ENCODE assay signal across 10 cellular contexts in the genomic region with DNA sequence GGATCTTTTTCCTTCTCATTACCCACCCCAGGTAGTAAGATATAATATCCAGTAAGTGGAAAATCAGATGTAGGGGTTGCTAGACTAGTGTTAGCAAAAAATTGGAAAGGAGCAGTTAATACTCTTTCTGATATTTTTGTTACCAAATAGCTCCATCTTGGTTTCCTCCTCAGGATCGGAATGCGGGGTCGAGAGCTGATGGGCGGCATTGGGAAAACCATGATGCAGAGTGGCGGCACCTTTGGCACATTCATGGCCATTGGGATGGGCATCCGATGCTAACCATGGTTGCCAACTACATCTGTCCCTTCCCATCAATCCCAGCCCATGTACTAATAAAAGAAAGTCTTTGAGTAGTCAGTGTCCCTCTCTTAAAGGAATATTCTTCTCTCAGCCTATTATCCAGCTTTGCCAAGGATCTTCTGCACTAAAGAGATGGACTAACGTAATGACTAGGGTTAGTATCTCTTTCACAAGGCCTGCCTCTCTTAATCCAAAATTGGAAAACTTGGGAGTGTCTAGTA. TPM values are rescaled to one million over a fixed set of nuclear protein-coding genes. Genes with fewer than 3 reads are reported as not detected.
DNase-seq lines count a peak whose midpoint lies in the region; TF ChIP-seq lines count a peak whose summit lies in the region.
"Had no signal": no experiment of that assay in that cellular context is flagged by ENCODE, and none has a peak within 500 bp of the region (broad histone marks: within the 10 kb centered on the region; RNA-seq: fewer than 3 reads in every experiment).

No MANE protein-coding gene starts in this region.

- peaks cover 32% of the 10 kb centered on the region for H3K4me1 Mint-ChIP-seq in CD14-positive monocyte

- TF ChIP-seq CTCF in CD14-positive monocyte (IDR thresholded peaks at IDR 0.05) (no peak), BE2C (IDR thresholded peaks at IDR 0.05; ENCODE audit: low read depth, low read length) (no peak)

- peak overlapping the region; percentile 100 for H3K9ac ChIP-seq in HUES6 (ENCODE audit: low read length)
- H3K9ac ChIP-seq in adipocyte (ENCODE audit: low read length), result peak overlapping the region; percentile 96

- H3K27me3 ChIP-seq in HUES6 (ENCODE audit: control insufficient read depth, insufficient read depth, low read length) (no peaks in the 10 kb centered on the region), adipocyte (replicated peaks; ENCODE audit: control insufficient read depth, insufficient read depth, low read length) (no peaks in the 10 kb centered on the region), BE2C (no peaks in the 10 kb centered on the region)

- H3K4me3 ChIP-seq in HUES6 (ENCODE audit: low read depth, low read length) (peak overlapping the region; percentile 96; the same call in 1 of the 2 replicates), adipocyte (ENCODE audit: low read length) (peak overlapping the region; percentile 90), BE2C (ENCODE audit: low read depth, low read length) (no peak overlapping the region; the same call in 1 of the 2 replicates)

- H3K9me3 ChIP-seq in HUES6 (ENCODE audit: control insufficient read depth, insufficient read depth, low read depth, low read length), result no peaks in the 10 kb centered on the region
- H3K9me3 ChIP-seq in adipocyte (ENCODE audit: control insufficient read depth, low read length), result no peaks in the 10 kb centered on the region
- no peaks in the 10 kb centered on the region for H3K9me3 ChIP-seq in BE2C

- H3K27ac Mint-ChIP-seq in CD14-positive monocyte, result peak overlapping the region in 4 of 7 donors; percentile 26 to 93 (median 40)

- peaks cover 45 to 49% of the 10 kb centered on the region in 2 donors for H3K36me3 Mint-ChIP-seq in CD14-positive monocyte

- H3K27me3 Mint-ChIP-seq in CD14-positive monocyte (ENCODE audit: low read depth in 3 of 3), result peaks cover 0 to 4% (median 3%) of the 10 kb centered on the region in 3 donors

- peaks cover 8% of the 10 kb centered on the region; the same call in 1 of the 2 replicates for H3K4me1 ChIP-seq in HUES6 (ENCODE audit: control insufficient read depth, insufficient read depth, low read length)
- H3K4me1 ChIP-seq in adipocyte (ENCODE audit: control insufficient read depth, insufficient read depth, low read length), result peaks cover 42% of the 10 kb centered on the region
- no peaks in the 10 kb centered on the region for H3K4me1 ChIP-seq in BE2C

- H3K9me3 Mint-ChIP-seq in CD14-positive monocyte, result no peaks in the 10 kb centered on the region

- intact Hi-C loops in CD14-positive monocyte (cut with micrococcal nuclease), result loop anchor here in 1 of 2 donors (5.0 kb wide), 1 partner anchor 37 kb away; no protein-coding TSS in a partner anchor

- DNase-seq in CD14-positive monocyte (ENCODE audit: low spot score) (no peak), adipocyte (ENCODE audit: low read depth) (no peak), myocyte (ENCODE audit: low read depth) (peak; percentile 45), NOMO-1 treated with dmso at 0.1 percent for 144 hours (lab: John Stamatoyannopoulos, UW; ENCODE audit: unreplicated experiment) (no peak), BE2C (no peak)
- no peak for DNase-seq in NK-92 treated with Interleukin-12 subunit alpha and Interleukin-12 subunit beta, amount 100 ng/mL, for 24 hours (lab: John Stamatoyannopoulos, UW)
- no peak for DNase-seq in effector CD4-positive, alpha-beta T cell
- DNase-seq: cerebellar nuclear complex, occipital lobe had no signal

- H3K27ac ChIP-seq in HUES6 (ENCODE audit: low read depth, low read length), result no peak overlapping the region

- peaks cover 48% of the 10 kb centered on the region for H3K36me3 ChIP-seq in HUES6 (ENCODE audit: control insufficient read depth, insufficient read depth, low read length)
- peaks cover 47% of the 10 kb centered on the region for H3K36me3 ChIP-seq in adipocyte (ENCODE audit: control insufficient read depth, insufficient read depth, low read length, severe bottlenecking)
- H3K36me3 ChIP-seq in BE2C, result peaks cover 48% of the 10 kb centered on the region

- peak overlapping the region in 1 of 2 donors; percentile 12 for H3K4me3 Mint-ChIP-seq in CD14-positive monocyte

RNA-seq across cellular contexts. Expression of gene ROMO1, which starts 1.5 kb away (rescaled TPM):
- 100 to 1,000 TPM; 352 to 448 TPM for polyA plus RNA-seq in CD14-positive monocyte
- 227 and 282 TPM in 2 replicates for total RNA-seq in myocyte
- 343 TPM for polyA plus RNA-seq in myocyte (2012)
- polyA plus RNA-seq in BE2C (2012; ENCODE audit: insufficient read depth, insufficient read length, low read depth), result 382 TPM

RNA-seq across cellular contexts. Expression of gene NFS1, which starts 1.5 kb away (rescaled TPM):
- 10 to 100 TPM; 18.1 to 19.2 TPM for polyA plus RNA-seq in CD14-positive monocyte
- total RNA-seq in myocyte, result 34.3 and 37.1 TPM in 2 replicates
- 38.0 TPM for polyA plus RNA-seq in myocyte (2012)
- polyA plus RNA-seq in BE2C (2012; ENCODE audit: insufficient read depth, insufficient read length, low read depth), result 21.3 TPM

RNA-seq across cellular contexts. Expression of gene CPNE1, which starts 36.0 kb away (rescaled TPM):
- polyA plus RNA-seq in CD14-positive monocyte, result 100 to 1,000 TPM; 167 to 210 TPM
- total RNA-seq in myocyte, result 109 and 117 TPM in 2 replicates
- polyA plus RNA-seq in myocyte (2012), result 189 TPM
- 549 TPM for polyA plus RNA-seq in BE2C (2012; ENCODE audit: insufficient read depth, insufficient read length, low read depth)

RNA-seq across cellular contexts. Expression of gene RBM12, which starts 36.0 kb away (rescaled TPM):
- polyA plus RNA-seq in CD14-positive monocyte, result 10 to 100 TPM; 21.5 to 30.4 TPM
- total RNA-seq in myocyte, result 32.7 and 33.3 TPM in 2 replicates
- polyA plus RNA-seq in myocyte (2012), result 24.8 TPM
- 41.7 TPM for polyA plus RNA-seq in BE2C (2012; ENCODE audit: insufficient read depth, insufficient read length, low read depth)

RNA-seq across cellular contexts. Expression of gene RBM39, which starts 41.4 kb away (rescaled TPM):
- polyA plus RNA-seq in CD14-positive monocyte, result 10 to 100 TPM; 89.5 to 98.0 TPM
- total RNA-seq in myocyte, result 218 and 242 TPM in 2 replicates
- 147 TPM for polyA plus RNA-seq in myocyte (2012)
- polyA plus RNA-seq in BE2C (2012; ENCODE audit: insufficient read depth, insufficient read length, low read depth), result 283 TPM
